In the genomic region with DNA sequence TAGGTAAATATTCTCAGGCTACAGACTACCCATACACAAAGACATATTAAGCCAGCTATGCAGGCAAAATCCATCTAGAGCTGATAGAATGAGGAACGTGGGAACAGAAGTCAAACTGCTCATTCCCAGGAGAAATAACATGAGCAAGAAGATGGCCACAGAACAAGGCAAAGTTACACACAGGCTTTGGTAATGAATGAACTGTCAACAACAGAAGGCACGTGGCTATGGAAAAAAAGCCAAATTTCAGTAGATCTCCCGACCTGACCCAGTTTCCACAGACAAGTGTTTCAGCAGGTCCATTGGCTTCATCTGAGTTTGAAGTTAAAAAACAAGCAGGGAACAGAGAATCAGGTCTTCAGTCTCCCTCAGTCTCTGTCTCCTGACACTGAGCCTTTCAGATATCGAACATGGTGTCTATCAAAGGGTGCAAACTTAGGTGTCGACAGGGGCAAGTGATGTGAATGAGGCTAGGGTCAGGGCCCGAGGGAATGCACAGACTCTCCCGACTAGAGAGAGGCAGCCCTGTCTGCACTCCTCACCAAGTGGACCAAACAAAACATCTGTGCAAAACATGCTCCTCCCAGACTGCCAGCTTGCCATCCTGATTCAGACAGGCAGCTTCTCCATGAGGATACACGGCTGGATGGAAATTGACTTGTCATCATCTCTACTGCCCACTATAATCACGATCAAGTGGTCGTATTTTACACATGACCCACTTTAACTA, we compare ENCODE assay signal across 26 cellular contexts. TPM values are rescaled to one million over a fixed set of nuclear protein-coding genes. Genes with fewer than 3 reads are reported as not detected.
DNase-seq lines count a peak whose midpoint lies in the region; ATAC-seq and TF ChIP-seq lines count a peak whose summit lies in the region.
"Had no signal": no experiment of that assay in that cellular context is flagged by ENCODE, and none has a peak within 500 bp of the region (broad histone marks: within the 10 kb centered on the region; RNA-seq: fewer than 3 reads in every experiment).

No MANE protein-coding gene starts in this region.

- no peak for TF ChIP-seq CTCF in glutamatergic neuron (IDR thresholded peaks at IDR 0.05; ENCODE audit: partially characterized antibody, unreplicated experiment)

- no peak overlapping the region for H4K91ac ChIP-seq in neuronal stem cell (ENCODE audit: low read depth, low read length, poor library complexity)

- no peak overlapping the region for H3K27ac ChIP-seq in CD4-positive, alpha-beta memory T cell (ENCODE audit: low read depth, low read length)
- no peak overlapping the region for H3K27ac ChIP-seq in neuronal stem cell (replicated peaks; ENCODE audit: low read length)
- H3K27ac ChIP-seq: body of pancreas, colonic mucosa, SJCRH30, spleen, testis, uterus had no signal

- H2AFZ ChIP-seq in neuronal stem cell (ENCODE audit: low read length) = no peak overlapping the region

- no peaks in the 10 kb centered on the region for H3K27me3 Mint-ChIP-seq in CD4-positive, alpha-beta memory T cell
- no peaks in the 10 kb centered on the region for H3K27me3 Mint-ChIP-seq in activated CD8-positive, alpha-beta T cell treated with anti-CD3 and anti-CD28 coated beads, Interleukin-2, amount 10 ng/mL, durations not matched to agents 7 days and 5 days (ENCODE audit: low read depth)
- H3K27me3 Mint-ChIP-seq in glutamatergic neuron (ENCODE audit: unreplicated experiment) = peaks cover 1% of the 10 kb centered on the region
- H3K27me3 Mint-ChIP-seq: activated CD4-positive, alpha-beta memory T cell treated with anti-CD3 and anti-CD28 coated beads for 36 hours; CD8-positive, alpha-beta memory T cell; naive B cell; stimulated activated naive B cell treated with anti-CD40 and anti-IgM and Interleukin-4, amounts not matched to agents 10 μg/mL and 1 μg/mL and 100 μg/mL, for 72 hours had no signal

- H3K14ac ChIP-seq in neuronal stem cell (ENCODE audit: low read length) = no peak overlapping the region

- H3K9me3 Mint-ChIP-seq in CD4-positive, alpha-beta memory T cell = no peaks in the 10 kb centered on the region
- no peaks in the 10 kb centered on the region for H3K9me3 Mint-ChIP-seq in activated CD8-positive, alpha-beta T cell treated with anti-CD3 and anti-CD28 coated beads, Interleukin-2, amount 10 ng/mL, durations not matched to agents 7 days and 5 days (ENCODE audit: insufficient read depth)
- H3K9me3 Mint-ChIP-seq in glutamatergic neuron (ENCODE audit: unreplicated experiment) = no peaks in the 10 kb centered on the region
- H3K9me3 Mint-ChIP-seq: activated CD4-positive, alpha-beta memory T cell treated with anti-CD3 and anti-CD28 coated beads for 36 hours; CD8-positive, alpha-beta memory T cell; naive B cell; stimulated activated naive B cell treated with anti-CD40 and anti-IgM and Interleukin-4, amounts not matched to agents 10 μg/mL and 1 μg/mL and 100 μg/mL, for 72 hours had no signal

- H2BK120ac ChIP-seq in neuronal stem cell (ENCODE audit: low read depth, low read length) = no peak overlapping the region

- H3K4me3 ChIP-seq in CD4-positive, alpha-beta memory T cell (ENCODE audit: low read length in 2 of 2) = no peak overlapping the region
- no peak overlapping the region for H3K4me3 ChIP-seq in neuronal stem cell (ENCODE audit: low read length in 2 of 2)
- H3K4me3 ChIP-seq: body of pancreas, colonic mucosa, gastrocnemius medialis, SJCRH30, spleen, testis, uterus had no signal

- no peaks in the 10 kb centered on the region for H3K9me3 ChIP-seq in CD4-positive, alpha-beta memory T cell (ENCODE audit: control insufficient read depth in 1 of 2, low read length in 2 of 2)
- H3K9me3 ChIP-seq in neuronal stem cell (replicated peaks in 1 of 2; ENCODE audit: control insufficient read depth in 2 of 2, insufficient read depth in 1 of 2, low read depth in 1 of 2, low read length in 2 of 2) = no peaks in the 10 kb centered on the region
- H3K9me3 ChIP-seq: body of pancreas, colonic mucosa, gastrocnemius medialis, SJCRH30, spleen, testis, uterus had no signal

- H3K4ac ChIP-seq in neuronal stem cell (ENCODE audit: low read length) = no peak overlapping the region

- no peak overlapping the region for H3K18ac ChIP-seq in neuronal stem cell (ENCODE audit: low read length)

- peak overlapping the region; percentile 8 for H3K23ac ChIP-seq in neuronal stem cell (ENCODE audit: low read depth, low read length, poor library complexity)

- no peak overlapping the region for H3K9ac ChIP-seq in neuronal stem cell (ENCODE audit: low read depth, low read length, poor library complexity)

- peaks cover 0 to 2% (median 0%) of the 10 kb centered on the region in 4 donors for H3K4me1 Mint-ChIP-seq in CD4-positive, alpha-beta memory T cell
- H3K4me1 Mint-ChIP-seq in activated CD8-positive, alpha-beta T cell treated with anti-CD3 and anti-CD28 coated beads, Interleukin-2, amount 10 ng/mL, durations not matched to agents 7 days and 5 days (ENCODE audit: low read depth) = peaks cover 3% of the 10 kb centered on the region
- H3K4me1 Mint-ChIP-seq in glutamatergic neuron (ENCODE audit: low read depth, unreplicated experiment) = peaks cover 22% of the 10 kb centered on the region

- WGBS in neuronal stem cell (ENCODE audit: extremely low coverage in 2 of 2, insufficient read length in 2 of 2, insufficient replicate concordance in 1 of 2), 2 donors = no CpG with 5 or more reads among the region's 10 CpGs

- no peak overlapping the region for H2BK5ac ChIP-seq in neuronal stem cell (ENCODE audit: low read length)

- H3K79me1 ChIP-seq in neuronal stem cell (ENCODE audit: low read depth, low read length) = no peaks in the 10 kb centered on the region

- no peak overlapping the region for H2BK12ac ChIP-seq in neuronal stem cell (ENCODE audit: low read length)

- H2AK5ac ChIP-seq in neuronal stem cell (ENCODE audit: low read depth, low read length) = no peak overlapping the region

- H4K8ac ChIP-seq in neuronal stem cell (ENCODE audit: low read depth, low read length) = no peak overlapping the region

- CTCF ChIA-PET in CD4-positive, alpha-beta memory T cell (lab: Charles Lee; ENCODE audit: partially characterized antibody) = interaction anchor here (1.2 to 1.8 kb wide), 2 partner anchors 186 to 189 kb away, joined by 4 to 6 read pairs; no protein-coding TSS in a partner anchor
- CTCF ChIA-PET in activated CD8-positive, alpha-beta T cell treated with anti-CD3 and anti-CD28 coated beads, Interleukin-2, amount 10 ng/mL, durations not matched to agents 7 days and 5 days (lab: Charles Lee) = interaction anchor here (0.9 to 3.1 kb wide), 5 partner anchors 9 to 187 kb away, joined by 3 to 15 read pairs (median 4); no protein-coding TSS in a partner anchor

- DNase-seq in CD4-positive, alpha-beta memory T cell = no peak
- DNase-seq in activated CD8-positive, alpha-beta T cell treated with anti-CD3 and anti-CD28 coated beads, Interleukin-2, amount 10 ng/mL, durations not matched to agents 7 days and 5 days = no peak
- no peak for DNase-seq in glutamatergic neuron
- no peak for DNase-seq in neuronal stem cell (ENCODE audit: low spot score)
- DNase-seq in kidney glomerular epithelial cell (lab: John Stamatoyannopoulos, UW) = no peak
- DNase-seq: activated CD4-positive, alpha-beta memory T cell treated with anti-CD3 and anti-CD28 coated beads for 36 hours; activated effector memory CD4-positive, alpha-beta T cell treated with Interleukin-2 at 50 U/mL for 16 hours; body of pancreas; CD8-positive, alpha-beta memory T cell; colonic mucosa; effector memory CD4-positive, alpha-beta T cell; gastrocnemius medialis; KG1; kidney; mesenchymal stem cell; naive B cell; NCI-H1417 treated with DMSO at 0.1 percent for 48 hours; NCI-H524; SJCRH30; spleen; stimulated activated CD4-positive, alpha-beta T cell treated with anti-CD3 and anti-CD28 coated beads, Interleukin-2, amount 100 ng/mL, for 48 hours; stimulated activated naive B cell treated with anti-CD40 and anti-IgM and Interleukin-4, amounts not matched to agents 10 μg/mL and 1 μg/mL and 100 μg/mL, for 72 hours; testis; uterus had no signal

- H3K4me2 ChIP-seq in neuronal stem cell (ENCODE audit: insufficient read depth, low read length, poor library complexity, severe bottlenecking) = no peak overlapping the region

- POLR2A ChIA-PET in CD4-positive, alpha-beta memory T cell (lab: Charles Lee; ENCODE audit: partially characterized antibody) = no interaction called here
- POLR2A ChIA-PET in activated CD8-positive, alpha-beta T cell treated with anti-CD3 and anti-CD28 coated beads, Interleukin-2, amount 10 ng/mL, durations not matched to agents 7 days and 5 days (lab: Charles Lee) = no interaction called here

- no peaks in the 10 kb centered on the region for H3K27me3 ChIP-seq in CD4-positive, alpha-beta memory T cell (ENCODE audit: insufficient read depth, low read length)
- no peaks in the 10 kb centered on the region for H3K27me3 ChIP-seq in neuronal stem cell (ENCODE audit: control insufficient read depth in 3 of 3, insufficient read depth in 3 of 3, low read depth in 1 of 3, low read length in 3 of 3)
- H3K27me3 ChIP-seq: body of pancreas, colonic mucosa, gastrocnemius medialis, SJCRH30, spleen, testis, uterus had no signal

- ATAC-seq in activated CD8-positive, alpha-beta T cell treated with anti-CD3 and anti-CD28 coated beads, Interleukin-2, amount 10 ng/mL, durations not matched to agents 7 days and 5 days = no peak
- no peak for ATAC-seq in HG02852 (IDR thresholded peaks at IDR 0.05; ENCODE audit: unreplicated experiment)
- ATAC-seq in GM18873 (IDR thresholded peaks at IDR 0.05; ENCODE audit: low FRiP score, unreplicated experiment) = no peak
- ATAC-seq: body of pancreas; stimulated activated naive B cell treated with anti-CD40 and anti-IgM and Interleukin-4, amounts not matched to agents 10 μg/mL and 1 μg/mL and 100 μg/mL, for 72 hours had no signal

- H3K36me3 Mint-ChIP-seq in CD4-positive, alpha-beta memory T cell = peaks cover 54 to 71% of the 10 kb centered on the region in 2 donors
- H3K36me3 Mint-ChIP-seq in activated CD8-positive, alpha-beta T cell treated with anti-CD3 and anti-CD28 coated beads, Interleukin-2, amount 10 ng/mL, durations not matched to agents 7 days and 5 days (ENCODE audit: low read depth) = peaks cover 24% of the 10 kb centered on the region
- H3K36me3 Mint-ChIP-seq in glutamatergic neuron (ENCODE audit: unreplicated experiment) = peaks cover 14% of the 10 kb centered on the region

- H3K4me1 ChIP-seq in CD4-positive, alpha-beta memory T cell (ENCODE audit: insufficient read depth, low read length) = no peaks in the 10 kb centered on the region
- peaks cover 0 to 2% of the 10 kb centered on the region in 2 donors for H3K4me1 ChIP-seq in neuronal stem cell (ENCODE audit: control insufficient read depth in 2 of 2, insufficient read depth in 1 of 2, low read depth in 1 of 2, low read length in 2 of 2)
- H3K4me1 ChIP-seq: body of pancreas, colonic mucosa, SJCRH30, spleen, testis, uterus had no signal

- H2BK15ac ChIP-seq in neuronal stem cell (ENCODE audit: low read length) = no peak overlapping the region

- intact Hi-C loops in CD4-positive, alpha-beta memory T cell (cut with micrococcal nuclease) = no loop called here

- H3K36me3 ChIP-seq in CD4-positive, alpha-beta memory T cell (ENCODE audit: insufficient read depth, low read length) = peaks cover 50% of the 10 kb centered on the region
- H3K36me3 ChIP-seq in neuronal stem cell (replicated peaks in 1 of 2; ENCODE audit: control insufficient read depth in 2 of 2, insufficient read depth in 2 of 2, low read length in 2 of 2) = peaks cover 6 to 58% of the 10 kb centered on the region in 2 donors
- H3K36me3 ChIP-seq: colonic mucosa, SJCRH30, uterus had no signal

- peak overlapping the region in 4 of 7 donors; percentile 2 to 78 (median 18) for H3K27ac Mint-ChIP-seq in CD4-positive, alpha-beta memory T cell
- peak overlapping the region; percentile 24 for H3K27ac Mint-ChIP-seq in activated CD8-positive, alpha-beta T cell treated with anti-CD3 and anti-CD28 coated beads, Interleukin-2, amount 10 ng/mL, durations not matched to agents 7 days and 5 days
- H3K27ac Mint-ChIP-seq in glutamatergic neuron (ENCODE audit: unreplicated experiment) = peak overlapping the region; percentile 14
- H3K27ac Mint-ChIP-seq: activated CD4-positive, alpha-beta memory T cell treated with anti-CD3 and anti-CD28 coated beads for 36 hours; stimulated activated naive B cell treated with anti-CD40 and anti-IgM and Interleukin-4, amounts not matched to agents 10 μg/mL and 1 μg/mL and 100 μg/mL, for 72 hours had no signal

- no peak overlapping the region for H3K4me3 Mint-ChIP-seq in CD4-positive, alpha-beta memory T cell
- no peak overlapping the region for H3K4me3 Mint-ChIP-seq in activated CD8-positive, alpha-beta T cell treated with anti-CD3 and anti-CD28 coated beads, Interleukin-2, amount 10 ng/mL, durations not matched to agents 7 days and 5 days
- H3K4me3 Mint-ChIP-seq in glutamatergic neuron (ENCODE audit: unreplicated experiment) = no peak overlapping the region
- H3K4me3 Mint-ChIP-seq: activated CD4-positive, alpha-beta memory T cell treated with anti-CD3 and anti-CD28 coated beads for 36 hours; CD8-positive, alpha-beta memory T cell; naive B cell; stimulated activated naive B cell treated with anti-CD40 and anti-IgM and Interleukin-4, amounts not matched to agents 10 μg/mL and 1 μg/mL and 100 μg/mL, for 72 hours had no signal

RNA-seq across cellular contexts. Expression of a gene that starts 25.9 kb away (rescaled TPM):
- total RNA-seq in CD4-positive, alpha-beta memory T cell = not detected
- polyA plus RNA-seq in CD4-positive, alpha-beta memory T cell = not detected
- not detected for total RNA-seq in activated CD8-positive, alpha-beta T cell treated with anti-CD3 and anti-CD28 coated beads, Interleukin-2, amount 10 ng/mL, durations not matched to agents 7 days and 5 days
- total RNA-seq in glutamatergic neuron (ENCODE audit: unreplicated experiment) = not detected
- polyA plus RNA-seq in neuronal stem cell (2013, experiment 1 of 2) = not detected
- not detected for polyA plus RNA-seq in neuronal stem cell (2013, experiment 2 of 2)
- total RNA-seq: activated CD4-positive, alpha-beta memory T cell treated with anti-CD3 and anti-CD28 coated beads for 36 hours; CD8-positive, alpha-beta memory T cell; colonic mucosa; gastrocnemius medialis had no signal
